ENCODE assay signal across 8 cellular contexts in genomic region chr18:2570772-2571199, GRCh38. TPM values are rescaled to one million over a fixed set of nuclear protein-coding genes. Genes with fewer than 3 reads are reported as not detected.
DNase-seq lines count a peak whose midpoint lies in the region; ATAC-seq and TF ChIP-seq lines count a peak whose summit lies in the region.

No MANE protein-coding gene starts in this region.

- H3K9ac ChIP-seq in endocrine pancreas (ENCODE audit: control insufficient read depth, insufficient read depth, low read length) = peak overlapping the region; percentile 99

- POLR2A ChIA-PET in AG04449 (lab: Yijun Ruan, JAX) = interaction anchor here (1.2 kb wide), 1 partner anchor 677 kb away, joined by 5 read pairs; the partner anchor contains the start of gene MYL12A

- DNase-seq in AG04449 (ENCODE audit: low read depth, low spot score) (peak; percentile 16), NCI-H345 treated with DMSO at 0.1 percent for 48 hours (lab: John Stamatoyannopoulos, UW; ENCODE audit: unreplicated experiment) (peak; percentile 49), mesenteric fat pad (ENCODE audit: low spot score) (peak; percentile 91)
- peak; percentile 49 to 53 for DNase-seq in activated CD4-positive, alpha-beta T cell treated with anti-CD3 and anti-CD28 coated beads, Interleukin-2, amount 50 U/mL, for 4 hours
- peak; percentile 26 to 40 for DNase-seq in stimulated activated CD8-positive, alpha-beta memory T cell treated with anti-CD3 and anti-CD28 coated beads, Interleukin-7, amount 100 ng/mL, for 4 hours (ENCODE audit: low read depth in 2 of 2)

- H3K27me3 ChIP-seq in endocrine pancreas (ENCODE audit: control insufficient read depth, insufficient read depth, low read length) = no peaks in the 10 kb centered on the region

- H3K4me3 ChIP-seq in AG04449 (ENCODE audit: low read depth, low read length) (peak overlapping the region; percentile 67), endocrine pancreas (ENCODE audit: control insufficient read depth, insufficient read depth, low read length) (peak overlapping the region; percentile 67)

- CTCF ChIA-PET in AG04449 (lab: Yijun Ruan, JAX) = no interaction called here

- H3K36me3 ChIP-seq in endocrine pancreas (ENCODE audit: control insufficient read depth, insufficient read depth, low read length) = no peaks in the 10 kb centered on the region

- no peaks in the 10 kb centered on the region for H3K4me1 ChIP-seq in endocrine pancreas (ENCODE audit: control insufficient read depth, insufficient read depth, low read length)

- peak; percentile 17 for TF ChIP-seq CTCF in AG04449 (IDR thresholded peaks at IDR 0.05; ENCODE audit: insufficient read depth, low read length, missing control alignments)

- ATAC-seq in GM18502 (IDR thresholded peaks at IDR 0.05; ENCODE audit: poor library complexity, unreplicated experiment) (peak; percentile 54), HG02943 (IDR thresholded peaks at IDR 0.05; ENCODE audit: low read depth, unreplicated experiment) (peak; percentile 51)

- no peaks in the 10 kb centered on the region for H3K9me3 ChIP-seq in endocrine pancreas (ENCODE audit: control insufficient read depth, low read length)

RNA-seq across cellular contexts. Expression of gene METTL4, which starts 0.5 kb away (rescaled TPM):
- 6.9 TPM for total RNA-seq in mesenteric fat pad

RNA-seq across cellular contexts. Expression of gene NDC80, which starts 0.6 kb away (rescaled TPM):
- total RNA-seq in mesenteric fat pad = 0.29 TPM

Comparison
In these comparisons a context has a peak if more than half of its experiments do, and no peak if none do; other contexts are left out.
1. Peak in every context shown above with its lines: DNase-seq, ATAC-seq and H3K4me3 ChIP-seq.
2. DNase-seq: peak in every context shown above with its lines; median percentile 91 in mesenteric fat pad; 51 in activated CD4-positive, alpha-beta T cell treated with anti-CD3 and anti-CD28 coated beads, Interleukin-2, amount 50 U/mL, for 4 hours; 49 in NCI-H345 treated with DMSO at 0.1 percent for 48 hours; 33 in stimulated activated CD8-positive, alpha-beta memory T cell treated with anti-CD3 and anti-CD28 coated beads, Interleukin-7, amount 100 ng/mL, for 4 hours; 16 in AG04449.